Comparison of ENCODE assay signal across 19 cellular contexts in the genomic region with DNA sequence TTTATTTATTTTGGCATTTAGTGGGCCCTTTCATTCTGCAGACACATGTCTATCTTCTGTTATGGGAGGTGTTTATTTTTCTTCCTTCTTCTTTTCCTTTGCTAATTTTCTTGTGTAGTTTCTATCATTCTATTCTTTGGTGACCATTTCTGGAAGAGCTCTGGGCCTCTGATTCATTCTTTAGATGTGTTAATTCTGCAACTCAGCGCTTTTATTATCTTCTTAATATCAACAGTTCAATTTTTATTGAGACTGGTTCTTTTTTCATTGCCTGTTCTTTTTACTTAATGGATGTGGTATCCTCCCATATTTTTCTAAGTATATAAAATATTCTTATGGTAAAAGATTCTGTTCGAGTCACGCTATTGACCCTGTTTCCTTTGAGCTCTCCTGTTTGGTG.
DNase-seq lines count a peak whose midpoint lies in the region; ATAC-seq, FAIRE-seq and TF ChIP-seq lines count a peak whose summit lies in the region.
"Had no signal": no experiment of that assay in that cellular context is flagged by ENCODE, and none has a peak within 500 bp of the region (broad histone marks: within the 10 kb centered on the region; RNA-seq: fewer than 3 reads in every experiment).

No MANE protein-coding gene starts in this region.

- H3K4me2 ChIP-seq in HepG2 (ENCODE audit: low read depth, low read length) (no peak overlapping the region), K562 (ENCODE audit: insufficient read depth, low read length) (no peak overlapping the region)
- H3K4me2 ChIP-seq: BLaER1 had no signal

- no peak overlapping the region for H3K9ac ChIP-seq in HepG2 (ENCODE audit: insufficient read depth, low read depth, low read length)
- H3K9ac ChIP-seq in K562 (ENCODE audit: insufficient read depth in 1 of 2, low read depth in 2 of 2, low read length in 2 of 2): no peak overlapping the region
- H3K9ac ChIP-seq: BLaER1 had no signal

- TF ChIP-seq RAD21 in HepG2 (CRISPR knock-in tag; IDR thresholded peaks at IDR 0.05) (no peak), K562 (CRISPR knock-in tag; conservative IDR thresholded peaks at IDR 0.05 in 1 of 2, IDR thresholded peaks at IDR 0.05 in 1 of 2) (no peak)

- BruUV-seq in HepG2 (replicated peaks; lab: Mats Ljungman, UMichigan): no TSS peak
- no TSS peak for BruUV-seq in K562 (replicated peaks; lab: Mats Ljungman, UMichigan)

- no peak for FAIRE-seq in HepG2 (lab: Jason Lieb, UNC)
- no peak for FAIRE-seq in K562 (lab: Jason Lieb, UNC)
- FAIRE-seq in HTR-8/SVneo (lab: Jason Lieb, UNC): no peak
- FAIRE-seq: G401.6, GM12891, GM19239 had no signal

- no peaks in the 10 kb centered on the region for H3K9me1 ChIP-seq in K562 (ENCODE audit: control insufficient read depth, insufficient read depth, low read length)

- intact Hi-C loops in HepG2 (cut with micrococcal nuclease; ENCODE audit: unreplicated experiment): no loop called here
- intact Hi-C loops in right lobe of liver (cut with DNase I): no loop called here
- intact Hi-C loops in K562 (cut with micrococcal nuclease): no loop called here

- H3K4me1 ChIP-seq in HepG2 (ENCODE audit: insufficient read depth, low read length) (no peaks in the 10 kb centered on the region), right lobe of liver (no peaks in the 10 kb centered on the region), K562 (replicated peaks in 1 of 2; ENCODE audit: control insufficient read depth in 2 of 2, insufficient read depth in 2 of 2, low read length in 2 of 2) (no peaks in the 10 kb centered on the region)
- H3K4me1 ChIP-seq: BE2C, BLaER1 had no signal

- CTCF ChIA-PET in HepG2 (lab: Yijun Ruan, JAX; ENCODE audit: low intra/inter-chr PET ratio, low total read pairs) (no interaction called here), K562 (lab: Yijun Ruan, JAX; ENCODE audit: low intra/inter-chr PET ratio) (no interaction called here)

- WGBS in HepG2 (ENCODE audit: low lambda C conversion rate): 19% methylated on average over 3 of the region's 3 CpGs
- 80% methylated on average over 3 of the region's 3 CpGs for WGBS in right lobe of liver (ENCODE audit: insufficient coverage, low coverage, low lambda C conversion rate, missing lambda C conversion rate)
- WGBS in K562 (ENCODE audit: insufficient coverage, low coverage, missing lambda C conversion rate): 4% methylated on average over 3 of the region's 3 CpGs

- no peak overlapping the region for H3K27ac ChIP-seq in HepG2 (ENCODE audit: extremely low read length, insufficient read depth, low read length)
- no peak overlapping the region for H3K27ac ChIP-seq in right lobe of liver
- no peak overlapping the region for H3K27ac ChIP-seq in K562 (ENCODE audit: extremely low read depth, low read depth, low read length)
- H3K27ac ChIP-seq: 22Rv1, BLaER1 had no signal

- ATAC-seq in HepG2: no peak
- ATAC-seq in right lobe of liver: no peak
- ATAC-seq in K562: no peak

- POLR2A ChIA-PET in HepG2 (lab: Yijun Ruan, JAX) (no interaction called here), K562 (lab: Yijun Ruan, JAX) (interaction anchor here (0.6 kb wide), 1 partner anchor 9 kb away, joined by 3 read pairs; no protein-coding TSS in a partner anchor)

- TF ChIP-seq EP300 in HepG2 (IDR thresholded peaks at IDR 0.05; ENCODE audit: low read depth in 2 of 2, low read length in 2 of 2) (no peak), HepG2 (CRISPR knock-in tag; IDR thresholded peaks at IDR 0.05; ENCODE audit: borderline replicate concordance) (no peak), K562 (IDR thresholded peaks at IDR 0.05; ENCODE audit: low read length) (no peak)

- no peak overlapping the region for H3K4me3 ChIP-seq in HepG2 (replicated peaks in 1 of 3; ENCODE audit: insufficient read depth in 1 of 3, low read depth in 2 of 3, low read length in 3 of 3)
- H3K4me3 ChIP-seq in right lobe of liver: no peak overlapping the region
- H3K4me3 ChIP-seq in K562: no peak overlapping the region
- H3K4me3 ChIP-seq: BLaER1 had no signal

- TF ChIP-seq CTCF in HepG2 (CRISPR knock-in tag; IDR thresholded peaks at IDR 0.05): no peak
- TF ChIP-seq CTCF in right lobe of liver (IDR thresholded peaks at IDR 0.05): no peak
- no peak for TF ChIP-seq CTCF in K562 (IDR thresholded peaks at IDR 0.05 in 2 of 3, conservative IDR thresholded peaks at IDR 0.05 in 1 of 3; ENCODE audit: insufficient read depth in 2 of 3, low read depth in 1 of 3, low read length in 3 of 3)

- DNase-seq in HepG2 (ENCODE audit: low spot score): no peak
- no peak for DNase-seq in right lobe of liver
- no peak for DNase-seq in K562 (ENCODE audit: extremely low read depth in 1 of 4, low spot score in 3 of 4)
- no peak for DNase-seq in HTR-8/SVneo (ENCODE audit: insufficient read length, low spot score)
- no peak for DNase-seq in DMS 273 (lab: John Stamatoyannopoulos, UW; ENCODE audit: unreplicated experiment)
- DNase-seq: ACHN; BE2C; C1 segment of cervical spinal cord; CD4-positive, alpha-beta memory T cell; CD4-positive, CD25-positive, alpha-beta regulatory T cell; CD8-positive, alpha-beta memory T cell; COR-L47; DMS79 treated with DMSO at 0.1 percent for 48 hours; GF-D8 had no signal

- H2AFZ ChIP-seq in HepG2 (ENCODE audit: low read length) (no peak overlapping the region), K562 (ENCODE audit: low read depth, low read length) (no peak overlapping the region)

- in situ Hi-C loops in HepG2 (cut with HindIII; ENCODE audit: extremely low pct_ligation_motif_present, low pct_unique_long_range_greater_than_20kb) (no loop called here), K562 (cut with MboI) (no loop called here)

- H3K9me3 ChIP-seq in HepG2 (ENCODE audit: low read length): no peaks in the 10 kb centered on the region
- no peaks in the 10 kb centered on the region for H3K9me3 ChIP-seq in right lobe of liver
- H3K9me3 ChIP-seq in K562 (replicated peaks; ENCODE audit: control insufficient read depth, insufficient read depth, low read depth, low read length): no peaks in the 10 kb centered on the region
- H3K9me3 ChIP-seq: BE2C had no signal

- TF ChIP-seq POLR2A in HepG2 (IDR thresholded peaks at IDR 0.05; ENCODE audit: insufficient read depth in 1 of 2, low read depth in 2 of 2, low read length in 2 of 2) (no peak), right lobe of liver (IDR thresholded peaks at IDR 0.05) (no peak), K562 (conservative IDR thresholded peaks at IDR 0.05) (no peak)

- no peaks in the 10 kb centered on the region for H3K36me3 ChIP-seq in HepG2 (replicated peaks in 1 of 2; ENCODE audit: control insufficient read depth in 1 of 2, insufficient read depth in 2 of 2, low read length in 2 of 2)
- no peaks in the 10 kb centered on the region for H3K36me3 ChIP-seq in right lobe of liver
- H3K36me3 ChIP-seq in K562 (ENCODE audit: control insufficient read depth, insufficient read depth, low read length): no peaks in the 10 kb centered on the region
- H3K36me3 ChIP-seq: BE2C, BLaER1 had no signal

- H3K79me2 ChIP-seq in HepG2 (ENCODE audit: insufficient read depth, low read length) (no peaks in the 10 kb centered on the region), K562 (ENCODE audit: control insufficient read depth, insufficient read depth, low read length) (no peaks in the 10 kb centered on the region)

- no peaks in the 10 kb centered on the region for H4K20me1 ChIP-seq in HepG2 (ENCODE audit: insufficient read depth, low read length)
- no peaks in the 10 kb centered on the region for H4K20me1 ChIP-seq in K562 (replicated peaks; ENCODE audit: control insufficient read depth, insufficient read depth, low read length)
- H4K20me1 ChIP-seq: BLaER1 had no signal

- H3K27me3 ChIP-seq in HepG2 (ENCODE audit: control insufficient read depth in 1 of 2, insufficient read depth in 2 of 2, low read length in 2 of 2) (no peaks in the 10 kb centered on the region), right lobe of liver (no peaks in the 10 kb centered on the region), K562 (ENCODE audit: control insufficient read depth in 2 of 2, insufficient read depth in 2 of 2, low read length in 2 of 2) (no peaks in the 10 kb centered on the region; a peak in 1 of 5 replicates)
- H3K27me3 ChIP-seq: BE2C, BLaER1 had no signal

TF ChIP-seq in HepG2, 621 proteins besides CTCF, POLR2A, EP300 and RAD21 (continues in another document):
- TF ChIP-seq TCF7L2 (IDR thresholded peaks at IDR 0.05; ENCODE audit: low read depth, low read length) (no peak), GRHL1 (CRISPR knock-in tag; conservative IDR thresholded peaks at IDR 0.05) (no peak), ZNF446 (CRISPR knock-in tag; IDR thresholded peaks at IDR 0.05) (no peak), FOXK1 (CRISPR knock-in tag; IDR thresholded peaks at IDR 0.05; ENCODE audit: borderline replicate concordance, low read depth) (no peak)

TF ChIP-seq in K562, 482 proteins besides CTCF, POLR2A, EP300 and RAD21 (continues in another document):
- TF ChIP-seq ZNF785 (CRISPR knock-in tag; IDR thresholded peaks at IDR 0.05): no peak
- no peak for TF ChIP-seq HDAC8 (tag; IDR thresholded peaks at IDR 0.05)
- TF ChIP-seq MAFG (tag; conservative IDR thresholded peaks at IDR 0.05): peak; percentile 30
- TF ChIP-seq STAG1 (CRISPR knock-in tag; IDR thresholded peaks at IDR 0.05; ENCODE audit: borderline replicate concordance): no peak
- peak; percentile 48; the same call in 1 of the 2 replicates for TF ChIP-seq C11orf30 (IDR thresholded peaks at IDR 0.05; ENCODE audit: low read depth)
- TF ChIP-seq, protein P1, sequence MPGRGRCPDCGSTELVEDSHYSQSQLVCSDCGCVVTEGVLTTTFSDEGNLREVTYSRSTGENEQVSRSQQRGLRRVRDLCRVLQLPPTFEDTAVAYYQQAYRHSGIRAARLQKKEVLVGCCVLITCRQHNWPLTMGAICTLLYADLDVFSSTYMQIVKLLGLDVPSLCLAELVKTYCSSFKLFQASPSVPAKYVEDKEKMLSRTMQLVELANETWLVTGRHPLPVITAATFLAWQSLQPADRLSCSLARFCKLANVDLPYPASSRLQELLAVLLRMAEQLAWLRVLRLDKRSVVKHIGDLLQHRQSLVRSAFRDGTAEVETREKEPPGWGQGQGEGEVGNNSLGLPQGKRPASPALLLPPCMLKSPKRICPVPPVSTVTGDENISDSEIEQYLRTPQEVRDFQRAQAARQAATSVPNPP (IDR thresholded peaks at IDR 0.05; ENCODE audit: borderline replicate concordance, insufficient read depth, insufficient read length): no peak
- TF ChIP-seq KLF13 (tag; IDR thresholded peaks at IDR 0.05; ENCODE audit: borderline replicate concordance, low read depth): no peak
- no peak for TF ChIP-seq ZNF551 (CRISPR knock-in tag; IDR thresholded peaks at IDR 0.05)
- no peak for TF ChIP-seq NUFIP1 (IDR thresholded peaks at IDR 0.05; ENCODE audit: partially characterized antibody)
- TF ChIP-seq PHF20 (IDR thresholded peaks at IDR 0.05; ENCODE audit: partially characterized antibody): no peak
- no peak for TF ChIP-seq ZNF239 (CRISPR knock-in tag; IDR thresholded peaks at IDR 0.05)

Comparison
In these comparisons a context has a peak if more than half of its experiments do, and no peak if none do; other contexts are left out.
1. Of the 241 proteins assayed by ChIP-seq in both HepG2 and K562: peak only in HepG2: MAFF; only in K562: MAFG; in both: none; in neither: 238; mixed calls (peak in some experiments, not most) for 1.